ENCODE assay signal across 14 cellular contexts in genomic region chr20:63117151-63117550, GRCh38.
DNase-seq lines count a peak whose midpoint lies in the region; ATAC-seq, FAIRE-seq and TF ChIP-seq lines count a peak whose summit lies in the region.
"Had no signal": no experiment of that assay in that cellular context is flagged by ENCODE, and none has a peak within 500 bp of the region (broad histone marks: within the 10 kb centered on the region; RNA-seq: fewer than 3 reads in every experiment).

No MANE protein-coding gene starts in this region.

- ATAC-seq in GM18517 (IDR thresholded peaks at IDR 0.05; ENCODE audit: unreplicated experiment), result no peak

- H3K27me3 Mint-ChIP-seq in activated CD4-positive, alpha-beta T cell treated with anti-CD3 and anti-CD28 coated beads, Interleukin-2, amount 10 ng/mL, durations not matched to agents 24 days and 14 days, result no peaks in the 10 kb centered on the region

- DNase-seq in NCI-H1092 treated with DMSO at 0.1 percent for 48 hours (lab: John Stamatoyannopoulos, UW), result peak; percentile 12
- DNase-seq in NCI-H1092 (lab: John Stamatoyannopoulos, UW), result no peak
- peak; percentile 1 for DNase-seq in BE2C
- DNase-seq in NCI-H1105 (lab: John Stamatoyannopoulos, UW), result peak; percentile 16
- DNase-seq in kidney, result peak; percentile 7
- DNase-seq in NK-92 (lab: John Stamatoyannopoulos, UW; ENCODE audit: unreplicated experiment), result no peak
- DNase-seq in activated CD4-positive, alpha-beta T cell treated with anti-CD3 and anti-CD28 coated beads, Interleukin-2, amount 10 ng/mL, durations not matched to agents 24 days and 14 days, result no peak
- DNase-seq: CD4-positive, alpha-beta T cell; NCI-H2081; NCI-H82 had no signal

- no peak overlapping the region for H3K4me3 ChIP-seq in BE2C (ENCODE audit: low read depth, low read length)
- no peak overlapping the region for H3K4me3 ChIP-seq in kidney (ENCODE audit: low read length in 2 of 2)
- H3K4me3 ChIP-seq: SJSA1 had no signal

- H3K9me3 Mint-ChIP-seq in activated CD4-positive, alpha-beta T cell treated with anti-CD3 and anti-CD28 coated beads, Interleukin-2, amount 10 ng/mL, durations not matched to agents 24 days and 14 days, result no peaks in the 10 kb centered on the region
- H3K9me3 Mint-ChIP-seq: CD4-positive, alpha-beta T cell; T-helper 1 cell treated with Interleukin-12 subunit alpha and Interleukin-12 subunit beta and Interleukin-4 antibody, amounts not matched to agents 30 μg/mL and 1 μg/mL, for 36 hours had no signal

- TF ChIP-seq CTCF in BE2C (IDR thresholded peaks at IDR 0.05; ENCODE audit: low read depth, low read length) (no peak), kidney (IDR thresholded peaks at IDR 0.05; ENCODE audit: borderline replicate concordance, extremely low read depth, insufficient read depth) (no peak)

- no peak overlapping the region for H3K4me3 Mint-ChIP-seq in activated CD4-positive, alpha-beta T cell treated with anti-CD3 and anti-CD28 coated beads, Interleukin-2, amount 10 ng/mL, durations not matched to agents 24 days and 14 days
- H3K4me3 Mint-ChIP-seq: CD4-positive, alpha-beta T cell; T-helper 1 cell treated with Interleukin-12 subunit alpha and Interleukin-12 subunit beta and Interleukin-4 antibody, amounts not matched to agents 30 μg/mL and 1 μg/mL, for 36 hours had no signal

- H3K27me3 ChIP-seq in BE2C, result peaks cover 58% of the 10 kb centered on the region

- no peaks in the 10 kb centered on the region for H3K4me1 Mint-ChIP-seq in activated CD4-positive, alpha-beta T cell treated with anti-CD3 and anti-CD28 coated beads, Interleukin-2, amount 10 ng/mL, durations not matched to agents 24 days and 14 days

- intact Hi-C loops in kidney (cut with DNase I), result no loop called here
- intact Hi-C loops in activated CD4-positive, alpha-beta T cell treated with anti-CD3 and anti-CD28 coated beads, Interleukin-2, amount 10 ng/mL, durations not matched to agents 24 days and 14 days (cut with micrococcal nuclease), result no loop called here

- H3K9ac ChIP-seq in kidney (ENCODE audit: low read length in 2 of 2), result no peak overlapping the region
- H3K9ac ChIP-seq: KMS-11 had no signal

- FAIRE-seq in kidney (lab: Jason Lieb, UNC), result no peak

- H3K27ac ChIP-seq in kidney (ENCODE audit: low read depth in 2 of 2, low read length in 2 of 2), result no peak overlapping the region
- H3K27ac ChIP-seq: KMS-11, SJSA1 had no signal

- H3K36me3 Mint-ChIP-seq in activated CD4-positive, alpha-beta T cell treated with anti-CD3 and anti-CD28 coated beads, Interleukin-2, amount 10 ng/mL, durations not matched to agents 24 days and 14 days (ENCODE audit: low read depth), result no peaks in the 10 kb centered on the region

- H3K36me3 ChIP-seq in BE2C (no peaks in the 10 kb centered on the region), kidney (ENCODE audit: control insufficient read depth in 1 of 2, insufficient read depth in 2 of 2, low read length in 2 of 2) (no peaks in the 10 kb centered on the region)
- H3K36me3 ChIP-seq: SJSA1 had no signal

- H3K9me3 ChIP-seq in BE2C (peaks cover 4% of the 10 kb centered on the region; the same call in 1 of the 2 replicates), kidney (ENCODE audit: control insufficient read depth in 1 of 2, low read length in 2 of 2) (peaks cover 2 to 3% of the 10 kb centered on the region in 2 donors)
- H3K9me3 ChIP-seq: SJSA1 had no signal

- H3K4me1 ChIP-seq in BE2C (no peaks in the 10 kb centered on the region), kidney (ENCODE audit: control insufficient read depth in 1 of 2, insufficient read depth in 1 of 2, low read depth in 1 of 2, low read length in 2 of 2) (no peaks in the 10 kb centered on the region)
- H3K4me1 ChIP-seq: SJSA1 had no signal

- H3K27ac Mint-ChIP-seq in activated CD4-positive, alpha-beta T cell treated with anti-CD3 and anti-CD28 coated beads, Interleukin-2, amount 10 ng/mL, durations not matched to agents 24 days and 14 days, result no peak overlapping the region
- H3K27ac Mint-ChIP-seq: CD4-positive, alpha-beta T cell; T-helper 1 cell treated with Interleukin-12 subunit alpha and Interleukin-12 subunit beta and Interleukin-4 antibody, amounts not matched to agents 30 μg/mL and 1 μg/mL, for 36 hours had no signal

Comparison
In these comparisons a context has a peak if more than half of its experiments do, and no peak if none do; other contexts are left out.
1. DNase-seq: peak in NCI-H1092 treated with DMSO at 0.1 percent for 48 hours (single experiment), BE2C (single experiment), NCI-H1105 (single experiment) and kidney (single experiment); none in NCI-H1092 (single experiment), NK-92 (single experiment) and activated CD4-positive, alpha-beta T cell treated with anti-CD3 and anti-CD28 coated beads, Interleukin-2, amount 10 ng/mL, durations not matched to agents 24 days and 14 days (single experiment).